ENCODE assay signal across 8 cellular contexts in the genomic region with DNA sequence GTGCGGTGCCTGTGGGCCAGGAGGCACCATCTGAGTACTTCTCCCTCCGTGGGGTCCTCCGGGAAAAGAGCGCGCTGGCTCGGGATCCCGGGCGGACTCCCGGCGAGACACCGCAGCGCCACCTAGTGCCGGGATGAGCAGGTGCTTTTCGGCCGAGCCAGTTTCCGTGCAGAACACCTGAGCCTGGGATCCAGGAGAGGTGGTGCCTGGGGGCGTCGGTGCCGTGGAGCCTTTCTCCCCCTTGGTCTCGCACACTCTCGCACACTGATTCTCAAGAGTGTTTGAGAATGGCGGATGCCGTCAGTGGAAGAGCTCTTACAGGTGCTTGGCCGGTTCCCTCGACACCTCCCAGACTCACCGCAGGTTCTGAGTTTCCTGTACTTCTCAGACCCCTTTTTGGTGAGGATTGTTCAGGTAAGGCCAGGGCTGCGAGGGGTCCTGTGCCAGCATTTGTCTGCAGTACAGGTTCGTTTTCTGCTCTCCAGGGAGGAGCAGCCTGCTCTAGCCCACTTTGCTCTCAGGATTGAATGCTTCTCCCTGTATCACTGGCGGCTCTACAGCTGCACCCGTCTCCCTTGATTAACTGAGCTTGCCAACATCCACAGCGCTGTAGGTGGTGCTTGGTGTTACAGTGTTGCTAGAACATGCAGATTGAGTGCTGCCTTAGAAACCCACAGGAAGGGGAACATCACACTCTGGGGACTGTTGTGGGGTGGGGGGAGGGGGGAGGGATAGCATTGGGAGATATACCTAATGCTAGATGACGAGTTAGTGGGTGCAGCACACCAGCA. TPM values are rescaled to one million over a fixed set of nuclear protein-coding genes. Genes with fewer than 3 reads are reported as not detected.
DNase-seq lines count a peak whose midpoint lies in the region; ATAC-seq, FAIRE-seq and TF ChIP-seq lines count a peak whose summit lies in the region.

No MANE protein-coding gene starts in this region.

- H3K9ac ChIP-seq in GM23248 (no peak overlapping the region), keratinocyte (ENCODE audit: control insufficient read depth, extremely low read depth, insufficient read depth, low read length) (no peak overlapping the region)

- peaks cover 4% of the 10 kb centered on the region; the same call in 1 of the 2 replicates for H3K36me3 ChIP-seq in GM23248 (ENCODE audit: low read depth)
- peaks cover 53% of the 10 kb centered on the region for H3K36me3 ChIP-seq in SJSA1
- H3K36me3 ChIP-seq in keratinocyte (ENCODE audit: control insufficient read depth in 2 of 2, extremely low read depth in 1 of 2, insufficient read depth in 2 of 2, low read length in 2 of 2) = peaks cover 4 to 14% of the 10 kb centered on the region in 2 experiments

- H3K4me3 ChIP-seq in AG04450 (ENCODE audit: low read depth, low read length) = no peak overlapping the region
- peak overlapping the region; percentile 42; the same call in 1 of the 2 replicates for H3K4me3 ChIP-seq in GM23248
- H3K4me3 ChIP-seq in SJSA1 = no peak overlapping the region
- H3K4me3 ChIP-seq in keratinocyte (ENCODE audit: control insufficient read depth in 2 of 3, extremely low read depth in 1 of 3, insufficient read depth in 2 of 3, low read depth in 1 of 3, low read length in 3 of 3) = no peak overlapping the region

- no peak overlapping the region for H3K4me3 Mint-ChIP-seq in MCF 10A (ENCODE audit: unreplicated experiment)

- dilution Hi-C loops in keratinocyte (cut with MboI; ENCODE audit: extremely low pct_ligation_motif_present, low sequenced_read_pairs) = no loop called here

- H3K27me3 Mint-ChIP-seq in MCF 10A (ENCODE audit: insufficient read depth, unreplicated experiment) = no peaks in the 10 kb centered on the region

- H3K4me1 Mint-ChIP-seq in MCF 10A (ENCODE audit: insufficient read depth, unreplicated experiment) = peaks cover 6% of the 10 kb centered on the region

- no peaks in the 10 kb centered on the region for H3K79me2 ChIP-seq in GM23248 (ENCODE audit: insufficient read depth)
- peaks cover 8% of the 10 kb centered on the region for H3K79me2 ChIP-seq in keratinocyte (ENCODE audit: control insufficient read depth, insufficient read depth, low read length)

- TF ChIP-seq CTCF in AG04450 (IDR thresholded peaks at IDR 0.05; ENCODE audit: low read depth, low read length) (peak; percentile 81), MCF 10A (IDR thresholded peaks at IDR 0.05; ENCODE audit: unreplicated experiment) (peak; percentile 87), keratinocyte (optimal IDR thresholded peaks at IDR 0.05 in 1 of 3, IDR thresholded peaks at IDR 0.05 in 1 of 3, conservative IDR thresholded peaks at IDR 0.05 in 1 of 3; ENCODE audit: extremely low read depth in 1 of 3, insufficient read depth in 2 of 3, low read length in 3 of 3) (peak; percentile 91 to 93 (median 92))

- no peaks in the 10 kb centered on the region; the same call in 1 of the 2 replicates for H3K9me3 ChIP-seq in AG04450 (ENCODE audit: control insufficient read depth, insufficient read depth, low read length)
- H3K9me3 ChIP-seq in GM23248 (ENCODE audit: low read depth) = no peaks in the 10 kb centered on the region
- no peaks in the 10 kb centered on the region for H3K9me3 ChIP-seq in SJSA1 (replicated peaks)
- H3K9me3 ChIP-seq in keratinocyte (ENCODE audit: control insufficient read depth, low read depth, low read length) = no peaks in the 10 kb centered on the region

- FAIRE-seq in keratinocyte (lab: Jason Lieb, UNC) = no peak

- H3K27me3 ChIP-seq in AG04450 (ENCODE audit: control insufficient read depth, insufficient read depth, low read length) (no peaks in the 10 kb centered on the region), GM23248 (replicated peaks; ENCODE audit: insufficient read depth) (no peaks in the 10 kb centered on the region), SJSA1 (replicated peaks) (no peaks in the 10 kb centered on the region), keratinocyte (ENCODE audit: control insufficient read depth, extremely low read depth, insufficient read depth, low read length) (no peaks in the 10 kb centered on the region)

- intact Hi-C loops in MCF 10A (cut with micrococcal nuclease) = loop anchor here (2.0 kb wide), 1 partner anchor 422 kb away; no protein-coding TSS in a partner anchor

- no peaks in the 10 kb centered on the region for H3F3A ChIP-seq in GM23248 (ENCODE audit: insufficient read depth)

- CTCF ChIA-PET in AG04450 (lab: Charles Lee) (interaction anchor here (0.6 to 1.6 kb wide), 7 partner anchors 9 to 396 kb away, joined by 3 to 5 read pairs (median 3); no protein-coding TSS in a partner anchor), MCF 10A (lab: Yijun Ruan, JAX) (interaction anchor here (0.6 to 1.3 kb wide), 8 partner anchors 35 to 393 kb away, joined by 3 to 4 read pairs (median 3); no protein-coding TSS in a partner anchor)

- H3K9me3 Mint-ChIP-seq in MCF 10A (ENCODE audit: unreplicated experiment) = no peaks in the 10 kb centered on the region

- H4K20me1 ChIP-seq in GM23248 (ENCODE audit: insufficient read depth) (no peaks in the 10 kb centered on the region), keratinocyte (ENCODE audit: control insufficient read depth, extremely low read depth, insufficient read depth, low read length) (peaks cover 4% of the 10 kb centered on the region)

- in situ Hi-C loops in GM23248 (cut with MboI) = no loop called here

- H3K9me1 ChIP-seq in keratinocyte (ENCODE audit: control insufficient read depth, extremely low read depth, insufficient read depth, low read length) = no peaks in the 10 kb centered on the region

- no peak overlapping the region for H3K27ac ChIP-seq in AG04450 (ENCODE audit: low read depth, low read length)
- no peak overlapping the region for H3K27ac ChIP-seq in GM23248
- no peak overlapping the region for H3K27ac ChIP-seq in SJSA1
- no peak overlapping the region for H3K27ac ChIP-seq in keratinocyte (ENCODE audit: control insufficient read depth, insufficient read depth, low read length)

- H3K4me1 ChIP-seq in GM23248 (ENCODE audit: insufficient read depth) (no peaks in the 10 kb centered on the region; the same call in 1 of the 2 replicates), SJSA1 (replicated peaks) (no peaks in the 10 kb centered on the region), keratinocyte (ENCODE audit: control insufficient read depth, extremely low read depth, insufficient read depth, low read length) (no peaks in the 10 kb centered on the region)

- ATAC-seq in HG02798 (IDR thresholded peaks at IDR 0.05; ENCODE audit: poor library complexity, unreplicated experiment) = no peak
- no peak for ATAC-seq in GM18511 (IDR thresholded peaks at IDR 0.05; ENCODE audit: unreplicated experiment)

- POLR2A ChIA-PET in AG04450 (lab: Yijun Ruan, JAX) (no interaction called here), MCF 10A (lab: Yijun Ruan, JAX) (interaction anchor here (0.5 to 1.0 kb wide), 2 partner anchors 58 to 403 kb away, joined by 3 to 5 read pairs; no protein-coding TSS in a partner anchor)

- peak overlapping the region; percentile 45 for H2AFZ ChIP-seq in GM23248
- no peak overlapping the region for H2AFZ ChIP-seq in keratinocyte (ENCODE audit: control insufficient read depth, low read length)

- WGBS in GM23248 (ENCODE audit: low coverage in 1 of 2, low lambda C conversion rate in 2 of 2, missing lambda C conversion rate in 2 of 2), 2 experiments = 36 to 40% methylated on average over 32 of the region's 32 CpGs

- H3K9me2 ChIP-seq in GM23248 (ENCODE audit: insufficient read depth) = no peaks in the 10 kb centered on the region

- no TSS peak for BruUV-seq in MCF 10A (replicated peaks; lab: Mats Ljungman, UMichigan)

- no peak overlapping the region for H3K27ac Mint-ChIP-seq in MCF 10A (ENCODE audit: low read depth, unreplicated experiment)

- H3K4me2 ChIP-seq in GM23248 (ENCODE audit: unreplicated experiment) (peak overlapping the region; percentile 78), keratinocyte (ENCODE audit: control insufficient read depth, extremely low read depth, insufficient read depth, low read depth, low read length) (peak overlapping the region; percentile 42)

- DNase-seq in AG04450 (ENCODE audit: low read depth, low spot score) (no peak), GM23248 (peak; percentile 66), SJSA1 (ENCODE audit: low read depth in 1 of 2, low spot score in 2 of 2) (peak; percentile 42 to 67), MCF 10A (ENCODE audit: unreplicated experiment) (peak; percentile 50), keratinocyte (ENCODE audit: low read depth, low spot score) (no peak)
- DNase-seq in stimulated activated CD4-positive, alpha-beta T cell treated with anti-CD3 and anti-CD28 coated beads, Interleukin-1b, Interleukin-23, amount 100 ng/mL, for 48 hours = peak; percentile 16

- peaks cover 25% of the 10 kb centered on the region for H3K36me3 Mint-ChIP-seq in MCF 10A (ENCODE audit: insufficient read depth, unreplicated experiment)

RNA-seq across cellular contexts. Expression of a gene that starts 23.4 kb away (rescaled TPM):
- 28.5 and 39.8 TPM in 2 replicates for polyA plus RNA-seq in AG04450 (2011; rRNA removed)
- polyA minus RNA-seq in AG04450 (2011; rRNA and poly(A)+ RNA removed) = 38.0 and 42.9 TPM in 2 replicates
- 19.3 and 26.8 TPM in 2 replicates for total RNA-seq in GM23248 (2014; rRNA removed; shearing (Covaris generic))
- 31.1 and 33.8 TPM in 2 replicates for polyA plus RNA-seq in GM23248 (2016; fragmentation: Nextera tagmentation; extraction: Ambion mirVana)
- total RNA-seq in SJSA1 (2014; rRNA removed; shearing (Covaris generic)) = 39.4 and 60.7 TPM in 2 replicates
- total RNA-seq in MCF 10A (2022) = 66.8 and 76.2 TPM in 2 replicates
- 30.1 to 51.5 TPM (median 36.2 TPM) in 3 replicates for polyA plus RNA-seq in keratinocyte
- 46.9 TPM for polyA plus RNA-seq in keratinocyte (2011; ENCODE audit: low read depth)
- polyA plus RNA-seq in keratinocyte (2011; cell fraction: cytosol; rRNA removed) = 27.0 and 48.2 TPM in 2 replicates
- 77.9 and 106 TPM in 2 replicates for polyA plus RNA-seq in keratinocyte (2011; cell fraction: nucleus; rRNA removed)
- polyA plus RNA-seq in keratinocyte (2012; ENCODE audit: low replicate concordance) = 49.2 and 75.3 TPM in 2 replicates
- polyA minus RNA-seq in keratinocyte = 63.0 to 138 TPM (median 81.3 TPM) in 3 replicates
- polyA minus RNA-seq in keratinocyte (2011; cell fraction: cytosol; rRNA and poly(A)+ RNA removed) = 59.3 TPM
- polyA minus RNA-seq in keratinocyte (2011; cell fraction: nucleus; rRNA and poly(A)+ RNA removed) = 47.8 and 67.7 TPM in 2 replicates

RNA-seq across cellular contexts. Expression of a gene that starts 39.8 kb away (rescaled TPM):
- 1.6 TPM in 2 replicates for polyA plus RNA-seq in AG04450 (2011; rRNA removed)
- polyA minus RNA-seq in AG04450 (2011; rRNA and poly(A)+ RNA removed) = 1.9 and 2.0 TPM in 2 replicates
- total RNA-seq in GM23248 (2014; rRNA removed; shearing (Covaris generic)) = 0.11 TPM in 1 of 2 replicates, not detected in the other
- 1.0 TPM in 2 replicates for polyA plus RNA-seq in GM23248 (2016; fragmentation: Nextera tagmentation; extraction: Ambion mirVana)
- 0.13 TPM in 1 of 2 replicates, not detected in the other for total RNA-seq in SJSA1 (2014; rRNA removed; shearing (Covaris generic))
- 1.3 and 4.0 TPM in 2 replicates for total RNA-seq in MCF 10A (2022)
- 0.10 to 0.35 TPM (median 0.32 TPM) in 3 replicates for polyA plus RNA-seq in keratinocyte
- polyA plus RNA-seq in keratinocyte (2011; ENCODE audit: low read depth) = 1.6 TPM
- polyA plus RNA-seq in keratinocyte (2011; cell fraction: cytosol; rRNA removed) = 0.13 and 0.34 TPM in 2 replicates
- 1.7 and 2.1 TPM in 2 replicates for polyA plus RNA-seq in keratinocyte (2011; cell fraction: nucleus; rRNA removed)
- 1.4 and 2.4 TPM in 2 replicates for polyA plus RNA-seq in keratinocyte (2012; ENCODE audit: low replicate concordance)
- 0.46 to 1.3 TPM in 2 of 3 replicates, not detected in the other for polyA minus RNA-seq in keratinocyte
- polyA minus RNA-seq in keratinocyte (2011; cell fraction: cytosol; rRNA and poly(A)+ RNA removed) = 4.2 TPM
- polyA minus RNA-seq in keratinocyte (2011; cell fraction: nucleus; rRNA and poly(A)+ RNA removed) = 0.42 and 1.4 TPM in 2 replicates

RNA-seq across cellular contexts. Expression of a gene that starts 58.7 kb away (rescaled TPM):
- polyA plus RNA-seq in AG04450 (2011; rRNA removed) (15.1 and 16.4 TPM in 2 replicates), GM23248 (2016; fragmentation: Nextera tagmentation; extraction: Ambion mirVana) (45.2 and 46.3 TPM in 2 replicates), keratinocyte (24.7 to 26.2 TPM (median 25.7 TPM) in 3 replicates)
- polyA minus RNA-seq in AG04450 (2011; rRNA and poly(A)+ RNA removed) = 7.5 and 9.5 TPM in 2 replicates
- total RNA-seq in GM23248 (2014; rRNA removed; shearing (Covaris generic)) = 31.4 and 33.8 TPM in 2 replicates
- 47.2 and 53.4 TPM in 2 replicates for total RNA-seq in SJSA1 (2014; rRNA removed; shearing (Covaris generic))
- 21.5 and 24.4 TPM in 2 replicates for total RNA-seq in MCF 10A (2022)
- polyA plus RNA-seq in keratinocyte (2011; ENCODE audit: low read depth) = 15.1 TPM
- 22.7 and 26.4 TPM in 2 replicates for polyA plus RNA-seq in keratinocyte (2011; cell fraction: cytosol; rRNA removed)
- polyA plus RNA-seq in keratinocyte (2011; cell fraction: nucleus; rRNA removed) = 29.3 and 37.4 TPM in 2 replicates
- polyA plus RNA-seq in keratinocyte (2012; ENCODE audit: low replicate concordance) = 23.4 and 34.5 TPM in 2 replicates
- polyA minus RNA-seq in keratinocyte = 13.1 to 16.4 TPM (median 15.0 TPM) in 3 replicates
- 18.8 TPM for polyA minus RNA-seq in keratinocyte (2011; cell fraction: cytosol; rRNA and poly(A)+ RNA removed)
- 8.8 and 9.2 TPM in 2 replicates for polyA minus RNA-seq in keratinocyte (2011; cell fraction: nucleus; rRNA and poly(A)+ RNA removed)

Comparison
In these comparisons a context has a peak if more than half of its experiments do, and no peak if none do; other contexts are left out.
1. DNase-seq: peak in GM23248 (single experiment), SJSA1 (2 of 2), MCF 10A (single experiment) and stimulated activated CD4-positive, alpha-beta T cell treated with anti-CD3 and anti-CD28 coated beads, Interleukin-1b, Interleukin-23, amount 100 ng/mL, for 48 hours (single experiment); none in AG04450 (single experiment) and keratinocyte (single experiment).
2. Peak in every context shown above with its lines, with median percentiles within 50 percentile points of each other: CTCF ChIP-seq.